In genomic region chr17:31493656-31494155, GRCh38 we compare ENCODE assay signal across 10 cellular contexts.
DNase-seq lines count a peak whose midpoint lies in the region; ATAC-seq and TF ChIP-seq lines count a peak whose summit lies in the region.
"Had no signal": no experiment of that assay in that cellular context is flagged by ENCODE, and none has a peak within 500 bp of the region (broad histone marks: within the 10 kb centered on the region; RNA-seq: fewer than 3 reads in every experiment).

No MANE protein-coding gene starts in this region.

- CTCF ChIA-PET in activated CD4-positive, alpha-beta T cell treated with anti-CD3 and anti-CD28 coated beads for 36 hours (lab: Charles Lee), result interaction anchor here (0.9 to 8.6 kb wide), 4 partner anchors 16 to 349 kb away, joined by 3 to 64 read pairs (median 6); no protein-coding TSS in a partner anchor
- CTCF ChIA-PET in T-cell (lab: Charles Lee), result interaction anchor here (0.6 to 2.6 kb wide), 4 partner anchors 12 to 1812 kb away, joined by 3 to 21 read pairs (median 5); no protein-coding TSS in a partner anchor

- peak overlapping the region; percentile 97 for H3K27ac Mint-ChIP-seq in activated CD4-positive, alpha-beta T cell treated with anti-CD3 and anti-CD28 coated beads for 36 hours
- H3K27ac Mint-ChIP-seq in T-cell, result peak overlapping the region; percentile 99
- H3K27ac Mint-ChIP-seq in stimulated activated memory B cell treated with anti-CD40 and anti-IgM and Interleukin-4, amounts not matched to agents 10 μg/mL and 1 μg/mL and 100 μg/mL, for 72 hours, result peak overlapping the region; percentile 88

- no peak overlapping the region for H3K4me3 ChIP-seq in esophagus squamous epithelium
- H3K4me3 ChIP-seq: lung had no signal

- H3K9me3 Mint-ChIP-seq in activated CD4-positive, alpha-beta T cell treated with anti-CD3 and anti-CD28 coated beads for 36 hours (ENCODE audit: low read depth), result no peaks in the 10 kb centered on the region
- H3K9me3 Mint-ChIP-seq in T-cell, result no peaks in the 10 kb centered on the region
- no peaks in the 10 kb centered on the region for H3K9me3 Mint-ChIP-seq in stimulated activated memory B cell treated with anti-CD40 and anti-IgM and Interleukin-4, amounts not matched to agents 10 μg/mL and 1 μg/mL and 100 μg/mL, for 72 hours

- intact Hi-C loops in activated CD4-positive, alpha-beta T cell treated with anti-CD3 and anti-CD28 coated beads for 36 hours (cut with DNase I, micrococcal nuclease), result loop anchor here (1.0 to 5.0 kb wide), 8 partner anchors 15 to 1016 kb away; partner anchors contain the start of genes COPRS (in 1 of the 2), CRLF3 (in 1 of the 2), EVI2A (in 1 of the 2) and GOSR1 (in 1 of the 2)
- intact Hi-C loops in esophagus squamous epithelium (cut with DNase I), result no loop called here

- no peaks in the 10 kb centered on the region for H3K27me3 Mint-ChIP-seq in activated CD4-positive, alpha-beta T cell treated with anti-CD3 and anti-CD28 coated beads for 36 hours
- H3K27me3 Mint-ChIP-seq in T-cell, result no peaks in the 10 kb centered on the region
- H3K27me3 Mint-ChIP-seq in stimulated activated memory B cell treated with anti-CD40 and anti-IgM and Interleukin-4, amounts not matched to agents 10 μg/mL and 1 μg/mL and 100 μg/mL, for 72 hours, result no peaks in the 10 kb centered on the region

- H3K4me1 Mint-ChIP-seq in activated CD4-positive, alpha-beta T cell treated with anti-CD3 and anti-CD28 coated beads for 36 hours, result peaks cover 89% of the 10 kb centered on the region
- peaks cover 91 to 97% (median 97%) of the 10 kb centered on the region in 3 donors for H3K4me1 Mint-ChIP-seq in T-cell
- H3K4me1 Mint-ChIP-seq in stimulated activated memory B cell treated with anti-CD40 and anti-IgM and Interleukin-4, amounts not matched to agents 10 μg/mL and 1 μg/mL and 100 μg/mL, for 72 hours, result peaks cover 96% of the 10 kb centered on the region

- peaks cover 4% of the 10 kb centered on the region for H3K36me3 Mint-ChIP-seq in activated CD4-positive, alpha-beta T cell treated with anti-CD3 and anti-CD28 coated beads for 36 hours (ENCODE audit: low read depth)
- H3K36me3 Mint-ChIP-seq in T-cell, result no peaks in the 10 kb centered on the region
- no peaks in the 10 kb centered on the region for H3K36me3 Mint-ChIP-seq in stimulated activated memory B cell treated with anti-CD40 and anti-IgM and Interleukin-4, amounts not matched to agents 10 μg/mL and 1 μg/mL and 100 μg/mL, for 72 hours

- H3K36me3 ChIP-seq in esophagus squamous epithelium, result no peaks in the 10 kb centered on the region

- H3K27ac ChIP-seq in esophagus squamous epithelium, result peak overlapping the region; percentile 50 to 84 (median 64)
- H3K27ac ChIP-seq: 22Rv1 had no signal

- 75 to 78% methylated on average over 9 of the region's 9 CpGs for WGBS in esophagus squamous epithelium, 2 donors

- TF ChIP-seq CTCF in esophagus squamous epithelium (IDR thresholded peaks at IDR 0.05), result no peak

- H3K9me3 ChIP-seq in esophagus squamous epithelium, result no peaks in the 10 kb centered on the region

- peaks cover 34 to 83% (median 56%) of the 10 kb centered on the region in 3 donors for H3K4me1 ChIP-seq in esophagus squamous epithelium

- peak overlapping the region; percentile 58 for H3K4me3 Mint-ChIP-seq in activated CD4-positive, alpha-beta T cell treated with anti-CD3 and anti-CD28 coated beads for 36 hours
- H3K4me3 Mint-ChIP-seq in T-cell, result peak overlapping the region; percentile 63 to 84 (median 66)
- peak overlapping the region; percentile 49 for H3K4me3 Mint-ChIP-seq in stimulated activated memory B cell treated with anti-CD40 and anti-IgM and Interleukin-4, amounts not matched to agents 10 μg/mL and 1 μg/mL and 100 μg/mL, for 72 hours

- H3K27me3 ChIP-seq in esophagus squamous epithelium, result peaks cover 0 to 2% (median 0%) of the 10 kb centered on the region in 4 donors

- DNase-seq in activated CD4-positive, alpha-beta T cell treated with anti-CD3 and anti-CD28 coated beads for 36 hours, result peak; percentile 42
- no peak for DNase-seq in activated CD4-positive, alpha-beta T cell treated with anti-CD3 and anti-CD28 coated beads for 4 hours
- DNase-seq in T-cell (peak in 2 of 34 experiments; percentile 31 to 32), esophagus squamous epithelium (lab: John Stamatoyannopoulos, UW) (no peak), NCI-H2227 (lab: John Stamatoyannopoulos, UW; ENCODE audit: unreplicated experiment) (no peak), SHP77 treated with DMSO at 0.1 percent for 48 hours (lab: John Stamatoyannopoulos, UW) (no peak)

- ATAC-seq in activated CD4-positive, alpha-beta T cell treated with anti-CD3 and anti-CD28 coated beads for 36 hours, result peak; percentile 21
- peak in 3 of 4 experiments; percentile 8 to 33 (median 23) for ATAC-seq in T-cell (replicated peaks in 1 of 4)
- ATAC-seq in stimulated activated memory B cell treated with anti-CD40 and anti-IgM and Interleukin-4, amounts not matched to agents 10 μg/mL and 1 μg/mL and 100 μg/mL, for 72 hours, result no peak
- ATAC-seq in HG03469 (IDR thresholded peaks at IDR 0.05; ENCODE audit: unreplicated experiment), result no peak

- POLR2A ChIA-PET in activated CD4-positive, alpha-beta T cell treated with anti-CD3 and anti-CD28 coated beads for 36 hours (lab: Charles Lee), result interaction anchor here (2.6 kb wide), 1 partner anchor 16 kb away, joined by 24 read pairs; no protein-coding TSS in a partner anchor
- POLR2A ChIA-PET in T-cell (lab: Charles Lee), result interaction anchor here (0.6 to 1.2 kb wide), 5 partner anchors 12 to 481 kb away, joined by 3 to 7 read pairs (median 3); no protein-coding TSS in a partner anchor

- no peak for TF ChIP-seq POLR2A in esophagus squamous epithelium (IDR thresholded peaks at IDR 0.05)

Comparison
In these comparisons a context has a peak if more than half of its experiments do, and no peak if none do; other contexts are left out.
1. ATAC-seq: peak in activated CD4-positive, alpha-beta T cell treated with anti-CD3 and anti-CD28 coated beads for 36 hours (single experiment) and T-cell (3 of 4); none in stimulated activated memory B cell treated with anti-CD40 and anti-IgM and Interleukin-4, amounts not matched to agents 10 μg/mL and 1 μg/mL and 100 μg/mL, for 72 hours (single experiment) and HG03469 (single experiment).
2. Peak in every context shown above with its lines, with median percentiles within 50 percentile points of each other: H3K27ac Mint-ChIP-seq and H3K4me3 Mint-ChIP-seq.